Comparison of ENCODE assay signal across 16 cellular contexts in genomic region chrX:105552395-105552794, GRCh38.
A peak's percentile ranks its signal among the peaks of the same experiment; 100 is the strongest.
DNase-seq lines count a peak whose midpoint lies in the region; ATAC-seq, FAIRE-seq and TF ChIP-seq lines count a peak whose summit lies in the region.
"Had no signal": no experiment of that assay in that cellular context is flagged by ENCODE, and none has a peak within 500 bp of the region (broad histone marks: within the 10 kb centered on the region; RNA-seq: fewer than 3 reads in every experiment).

No MANE protein-coding gene starts in this region.

- no peaks in the 10 kb centered on the region for H3F3A ChIP-seq in SK-N-SH (replicated peaks; ENCODE audit: insufficient read depth)

- H3K4me2 ChIP-seq in SK-N-SH, result no peak overlapping the region
- H3K4me2 ChIP-seq: A549 had no signal

- FAIRE-seq in urothelium cell line (lab: Jason Lieb, UNC), result no peak
- FAIRE-seq: A549 had no signal

- H3K36me3 ChIP-seq in SK-N-SH (replicated peaks in 1 of 2; ENCODE audit: control insufficient read depth in 1 of 2, insufficient read depth in 2 of 2, low read length in 1 of 2), result no peaks in the 10 kb centered on the region
- H3K36me3 ChIP-seq: cardiac muscle cell, prostate gland had no signal

- WGBS in SK-N-SH (ENCODE audit: low lambda C conversion rate), result 26% methylated on average over 5 of the region's 5 CpGs

- H2AFZ ChIP-seq in SK-N-SH (ENCODE audit: low read depth), result no peak overlapping the region

- no peaks in the 10 kb centered on the region for H3K9me2 ChIP-seq in SK-N-SH

- peak; percentile 18; the same call in 1 of the 2 replicates for TF ChIP-seq CTCF in SK-N-SH (IDR thresholded peaks at IDR 0.05)
- TF ChIP-seq CTCF in foreskin keratinocyte (conservative IDR thresholded peaks at IDR 0.05), result peak; percentile 69

- no peak for TF ChIP-seq RAD21 in SK-N-SH (IDR thresholded peaks at IDR 0.05; ENCODE audit: low read length)

- H3K9ac ChIP-seq in SK-N-SH, result no peak overlapping the region

- H3K9me3 ChIP-seq in SK-N-SH, result no peaks in the 10 kb centered on the region
- H3K9me3 ChIP-seq: A549, prostate gland had no signal

- CTCF ChIA-PET in SK-N-SH (lab: Yijun Ruan, JAX), result interaction anchor here (0.7 kb wide), 1 partner anchor 10 kb away, joined by 3 read pairs; no protein-coding TSS in a partner anchor

- ATAC-seq in SK-N-SH treated with all-trans-retinoic acid at 6 μM for 48 hours (no peak), foreskin keratinocyte (peak; percentile 96)
- ATAC-seq: A549 had no signal

- H3K27me3 ChIP-seq in SK-N-SH (ENCODE audit: insufficient read depth) (no peaks in the 10 kb centered on the region), foreskin keratinocyte (no peaks in the 10 kb centered on the region)
- H3K27me3 ChIP-seq: cardiac muscle cell had no signal

- no peaks in the 10 kb centered on the region for H3K79me2 ChIP-seq in SK-N-SH (ENCODE audit: insufficient read depth)

- no peaks in the 10 kb centered on the region for H4K20me1 ChIP-seq in SK-N-SH (ENCODE audit: insufficient read depth)

- DNase-seq in SK-N-SH, result no peak
- peak; percentile 10 for DNase-seq in astrocyte of the hippocampus (ENCODE audit: low read depth, low spot score)
- peak; percentile 87 to 95 for DNase-seq in foreskin keratinocyte
- DNase-seq in urothelium cell line (ENCODE audit: low spot score), result peak; percentile 17
- no peak for DNase-seq in GM03348 (ENCODE audit: low spot score)
- no peak for DNase-seq in activated gamma-delta T cell (lab: John Stamatoyannopoulos, UW)
- no peak for DNase-seq in SIG-M5 treated with dmso at 0.1 percent for 504 hours (lab: John Stamatoyannopoulos, UW; ENCODE audit: unreplicated experiment)
- DNase-seq: activated CD4-positive, alpha-beta T cell treated with anti-CD3 and anti-CD28 coated beads for 48 hours; activated naive CD4-positive, alpha-beta T cell treated with anti-CD3 and anti-CD28 coated beads, Interleukin-2, amount 10 ng/mL, durations not matched to agents 7 days and 5 days; NCI-H2107; SHP77; T1000 had no signal

- TF ChIP-seq EP300 in SK-N-SH (IDR thresholded peaks at IDR 0.05; ENCODE audit: borderline replicate concordance in 1 of 2, low read depth in 1 of 2, low read length in 1 of 2), result no peak

- POLR2A ChIA-PET in SK-N-SH (lab: Yijun Ruan, JAX), result no interaction called here

- H3K4me3 ChIP-seq in SK-N-SH (ENCODE audit: low read depth in 2 of 2, low read length in 1 of 2), result no peak overlapping the region
- H3K4me3 ChIP-seq: A549, cardiac muscle cell, prostate gland had no signal

- no peak overlapping the region for H3K27ac ChIP-seq in SK-N-SH (ENCODE audit: low read depth in 2 of 2, low read length in 1 of 2)
- peak overlapping the region; percentile 90 for H3K27ac ChIP-seq in foreskin keratinocyte
- H3K27ac ChIP-seq: A549, cardiac muscle cell, prostate gland had no signal

- no peaks in the 10 kb centered on the region for H3K4me1 ChIP-seq in SK-N-SH (ENCODE audit: control insufficient read depth in 1 of 2, insufficient read depth in 2 of 2, low read depth in 1 of 2, low read length in 1 of 2)
- peaks cover 5% of the 10 kb centered on the region for H3K4me1 ChIP-seq in foreskin keratinocyte
- H3K4me1 ChIP-seq: A549, prostate gland had no signal

TF ChIP-seq in SK-N-SH, 30 proteins besides CTCF, POLR2A, EP300 and RAD21:
- TF ChIP-seq IRF3 (IDR thresholded peaks at IDR 0.05; ENCODE audit: low read depth, low read length) (no peak), CHD2 (IDR thresholded peaks at IDR 0.05; ENCODE audit: low read length, partially characterized antibody) (no peak), MEF2A (IDR thresholded peaks at IDR 0.05; ENCODE audit: borderline replicate concordance, low read depth) (no peak)

TF ChIP-seq in SK-N-SH treated with all-trans-retinoic acid at 6 μM for 48 hours, 23 proteins besides CTCF, POLR2A, EP300 and RAD21:
- TF ChIP-seq ZNF8 (CRISPR knock-in tag; IDR thresholded peaks at IDR 0.05) (no peak), OSR1 (CRISPR knock-in tag; IDR thresholded peaks at IDR 0.05) (no peak), CREB5 (CRISPR knock-in tag; IDR thresholded peaks at IDR 0.05; ENCODE audit: low read depth) (no peak), TOX (CRISPR knock-in tag; IDR thresholded peaks at IDR 0.05; ENCODE audit: borderline replicate concordance) (no peak)

Comparison
In these comparisons a context has a peak if more than half of its experiments do, and no peak if none do; other contexts are left out.
1. DNase-seq: peak in astrocyte of the hippocampus (single experiment), foreskin keratinocyte (2 of 2) and urothelium cell line (single experiment); none in SK-N-SH (single experiment), GM03348 (single experiment), activated gamma-delta T cell (single experiment) and SIG-M5 treated with dmso at 0.1 percent for 504 hours (single experiment).